In the genomic region with DNA sequence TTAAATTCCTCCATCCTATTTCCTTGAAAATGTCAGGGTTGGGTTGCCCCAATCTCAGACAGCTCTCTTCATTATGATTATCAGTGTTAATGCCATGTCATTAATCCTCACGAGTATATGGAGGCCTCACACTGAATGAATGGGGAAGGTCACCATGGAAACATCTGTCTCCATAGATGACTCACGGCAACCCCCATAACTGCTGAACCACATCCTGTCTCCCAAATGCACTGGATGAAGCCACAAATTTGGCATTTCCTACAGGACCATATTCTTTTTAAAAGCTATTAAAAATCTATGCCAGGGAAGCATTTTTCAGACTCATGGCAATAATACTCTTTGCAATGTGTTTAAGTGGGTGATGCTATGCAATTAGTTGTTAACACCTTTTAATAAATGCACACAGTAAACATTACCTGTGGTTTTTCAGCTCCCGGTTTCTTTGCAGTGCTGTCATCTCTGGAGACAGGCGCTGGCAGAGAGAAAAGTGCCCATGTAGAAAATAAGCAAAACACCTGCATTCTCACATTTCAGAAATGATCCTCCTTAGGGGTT, we compare ENCODE assay signal across 8 cellular contexts.
DNase-seq lines count a peak whose midpoint lies in the region; ATAC-seq and TF ChIP-seq lines count a peak whose summit lies in the region.

No MANE protein-coding gene starts in this region.

- no peak overlapping the region for H3K4me3 Mint-ChIP-seq in stimulated activated effector memory CD8-positive, alpha-beta T cell treated with anti-CD3 and anti-CD28 coated beads, Interleukin-12 subunit alpha, Interleukin-12 subunit beta, amount 100 ng/mL, for 72 hours
- H3K4me3 Mint-ChIP-seq in CD4-positive, alpha-beta memory T cell: no peak overlapping the region

- peaks cover 2% of the 10 kb centered on the region for H3K9me3 Mint-ChIP-seq in stimulated activated effector memory CD8-positive, alpha-beta T cell treated with anti-CD3 and anti-CD28 coated beads, Interleukin-12 subunit alpha, Interleukin-12 subunit beta, amount 100 ng/mL, for 72 hours
- H3K9me3 Mint-ChIP-seq in CD4-positive, alpha-beta memory T cell: no peaks in the 10 kb centered on the region

- H3K27ac Mint-ChIP-seq in stimulated activated effector memory CD8-positive, alpha-beta T cell treated with anti-CD3 and anti-CD28 coated beads, Interleukin-12 subunit alpha, Interleukin-12 subunit beta, amount 100 ng/mL, for 72 hours: no peak overlapping the region
- H3K27ac Mint-ChIP-seq in CD4-positive, alpha-beta memory T cell: no peak overlapping the region

- no peaks in the 10 kb centered on the region for H3K4me1 ChIP-seq in CD4-positive, alpha-beta memory T cell (ENCODE audit: insufficient read depth, low read length)

- DNase-seq in NCI-H2081 treated with DMSO at 0.1 percent for 48 hours (lab: John Stamatoyannopoulos, UW) (peak; percentile 30), fibroblast of peridontal ligament (ENCODE audit: extremely low read depth) (peak; percentile 88), cortex of kidney (lab: John Stamatoyannopoulos, UW) (no peak), activated gamma-delta T cell treated with Interleukin-2 at 50 U/mL for 16 hours (no peak)
- no peak for DNase-seq in stimulated activated effector memory CD8-positive, alpha-beta T cell treated with anti-CD3 and anti-CD28 coated beads, Interleukin-12 subunit alpha, Interleukin-12 subunit beta, amount 100 ng/mL, for 72 hours (ENCODE audit: low spot score in 2 of 2)
- no peak for DNase-seq in CD4-positive, alpha-beta memory T cell

- no peaks in the 10 kb centered on the region for H3K4me1 Mint-ChIP-seq in stimulated activated effector memory CD8-positive, alpha-beta T cell treated with anti-CD3 and anti-CD28 coated beads, Interleukin-12 subunit alpha, Interleukin-12 subunit beta, amount 100 ng/mL, for 72 hours
- H3K4me1 Mint-ChIP-seq in CD4-positive, alpha-beta memory T cell: no peaks in the 10 kb centered on the region

- TF ChIP-seq POLR2A in GM18505 (IDR thresholded peaks at IDR 0.05; ENCODE audit: borderline replicate concordance, extremely low read depth, insufficient read depth, insufficient read length): no peak

- H3K27ac ChIP-seq in CD4-positive, alpha-beta memory T cell (ENCODE audit: low read depth, low read length): no peak overlapping the region

- POLR2A ChIA-PET in CD4-positive, alpha-beta memory T cell (lab: Charles Lee; ENCODE audit: partially characterized antibody): no interaction called here

- H3K27me3 ChIP-seq in CD4-positive, alpha-beta memory T cell (ENCODE audit: insufficient read depth, low read length): no peaks in the 10 kb centered on the region

- ATAC-seq in GM18505 (IDR thresholded peaks at IDR 0.05; ENCODE audit: unreplicated experiment): peak; percentile 66
- ATAC-seq in HG02588 (IDR thresholded peaks at IDR 0.05; ENCODE audit: unreplicated experiment): peak; percentile 61
- no peak for ATAC-seq in stimulated activated effector memory CD8-positive, alpha-beta T cell treated with anti-CD3 and anti-CD28 coated beads, Interleukin-12 subunit alpha, Interleukin-12 subunit beta, amount 100 ng/mL, for 72 hours

- H3K36me3 ChIP-seq in CD4-positive, alpha-beta memory T cell (ENCODE audit: insufficient read depth, low read length): no peaks in the 10 kb centered on the region

- H3K9me3 ChIP-seq in CD4-positive, alpha-beta memory T cell (ENCODE audit: control insufficient read depth in 1 of 2, low read length in 2 of 2): no peaks in the 10 kb centered on the region

- no peaks in the 10 kb centered on the region for H3K36me3 Mint-ChIP-seq in stimulated activated effector memory CD8-positive, alpha-beta T cell treated with anti-CD3 and anti-CD28 coated beads, Interleukin-12 subunit alpha, Interleukin-12 subunit beta, amount 100 ng/mL, for 72 hours
- no peaks in the 10 kb centered on the region for H3K36me3 Mint-ChIP-seq in CD4-positive, alpha-beta memory T cell

- intact Hi-C loops in CD4-positive, alpha-beta memory T cell (cut with micrococcal nuclease): no loop called here

- peaks cover 11 to 13% of the 10 kb centered on the region in 2 donors for H3K27me3 Mint-ChIP-seq in CD4-positive, alpha-beta memory T cell

- CTCF ChIA-PET in CD4-positive, alpha-beta memory T cell (lab: Charles Lee; ENCODE audit: partially characterized antibody): no interaction called here

- no peak overlapping the region for H3K4me3 ChIP-seq in CD4-positive, alpha-beta memory T cell (ENCODE audit: low read length in 2 of 2)

Comparison
In these comparisons a context has a peak if more than half of its experiments do, and no peak if none do; other contexts are left out.
1. DNase-seq: peak in NCI-H2081 treated with DMSO at 0.1 percent for 48 hours (single experiment) and fibroblast of peridontal ligament (single experiment); none in stimulated activated effector memory CD8-positive, alpha-beta T cell treated with anti-CD3 and anti-CD28 coated beads, Interleukin-12 subunit alpha, Interleukin-12 subunit beta, amount 100 ng/mL, for 72 hours (0 of 2), cortex of kidney (single experiment), CD4-positive, alpha-beta memory T cell (0 of 5) and activated gamma-delta T cell treated with Interleukin-2 at 50 U/mL for 16 hours (single experiment).